In the genomic region with DNA sequence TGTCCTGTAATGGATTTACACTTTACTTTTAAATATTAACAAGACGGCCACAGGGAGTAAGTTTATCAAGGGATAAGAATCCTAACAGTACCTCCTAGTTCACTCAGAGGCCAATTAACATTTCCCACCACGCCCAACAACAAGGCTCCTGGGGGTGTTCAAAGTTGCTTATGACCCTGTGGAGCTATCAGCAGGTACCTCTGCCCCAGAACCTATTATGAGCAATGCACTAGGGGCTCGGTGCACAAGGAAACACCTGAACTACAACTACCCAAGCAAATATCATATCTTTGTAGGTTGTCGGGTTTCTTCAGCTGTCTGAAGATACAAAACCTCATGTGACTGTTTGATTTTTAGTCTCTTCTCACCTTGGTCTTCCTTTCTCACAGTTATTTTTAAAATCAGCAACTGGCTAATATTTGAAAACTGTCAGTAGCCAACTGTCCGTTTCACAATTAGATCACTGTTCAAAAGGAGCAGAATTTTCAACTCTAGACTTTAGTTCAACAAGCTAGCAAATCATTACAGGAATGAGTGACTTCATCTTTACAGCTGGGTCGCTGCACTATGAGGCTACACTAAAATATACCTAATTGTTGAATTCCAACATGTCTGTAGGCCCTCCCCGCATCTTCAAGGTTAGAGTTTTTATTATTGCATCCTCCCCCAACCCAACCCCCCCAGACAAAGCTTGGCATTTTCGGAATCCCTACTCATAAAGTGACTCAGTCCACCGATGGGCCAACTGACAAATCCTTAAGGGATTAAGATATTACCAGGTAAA, we compare ENCODE assay signal across 1 cellular context.
TF ChIP-seq lines count a peak whose summit lies in the region.

No MANE protein-coding gene starts in this region.

TF ChIP-seq in K562, 482 proteins besides CTCF, POLR2A, EP300 and RAD21 (continued from another document):
- TF ChIP-seq, protein P1, sequence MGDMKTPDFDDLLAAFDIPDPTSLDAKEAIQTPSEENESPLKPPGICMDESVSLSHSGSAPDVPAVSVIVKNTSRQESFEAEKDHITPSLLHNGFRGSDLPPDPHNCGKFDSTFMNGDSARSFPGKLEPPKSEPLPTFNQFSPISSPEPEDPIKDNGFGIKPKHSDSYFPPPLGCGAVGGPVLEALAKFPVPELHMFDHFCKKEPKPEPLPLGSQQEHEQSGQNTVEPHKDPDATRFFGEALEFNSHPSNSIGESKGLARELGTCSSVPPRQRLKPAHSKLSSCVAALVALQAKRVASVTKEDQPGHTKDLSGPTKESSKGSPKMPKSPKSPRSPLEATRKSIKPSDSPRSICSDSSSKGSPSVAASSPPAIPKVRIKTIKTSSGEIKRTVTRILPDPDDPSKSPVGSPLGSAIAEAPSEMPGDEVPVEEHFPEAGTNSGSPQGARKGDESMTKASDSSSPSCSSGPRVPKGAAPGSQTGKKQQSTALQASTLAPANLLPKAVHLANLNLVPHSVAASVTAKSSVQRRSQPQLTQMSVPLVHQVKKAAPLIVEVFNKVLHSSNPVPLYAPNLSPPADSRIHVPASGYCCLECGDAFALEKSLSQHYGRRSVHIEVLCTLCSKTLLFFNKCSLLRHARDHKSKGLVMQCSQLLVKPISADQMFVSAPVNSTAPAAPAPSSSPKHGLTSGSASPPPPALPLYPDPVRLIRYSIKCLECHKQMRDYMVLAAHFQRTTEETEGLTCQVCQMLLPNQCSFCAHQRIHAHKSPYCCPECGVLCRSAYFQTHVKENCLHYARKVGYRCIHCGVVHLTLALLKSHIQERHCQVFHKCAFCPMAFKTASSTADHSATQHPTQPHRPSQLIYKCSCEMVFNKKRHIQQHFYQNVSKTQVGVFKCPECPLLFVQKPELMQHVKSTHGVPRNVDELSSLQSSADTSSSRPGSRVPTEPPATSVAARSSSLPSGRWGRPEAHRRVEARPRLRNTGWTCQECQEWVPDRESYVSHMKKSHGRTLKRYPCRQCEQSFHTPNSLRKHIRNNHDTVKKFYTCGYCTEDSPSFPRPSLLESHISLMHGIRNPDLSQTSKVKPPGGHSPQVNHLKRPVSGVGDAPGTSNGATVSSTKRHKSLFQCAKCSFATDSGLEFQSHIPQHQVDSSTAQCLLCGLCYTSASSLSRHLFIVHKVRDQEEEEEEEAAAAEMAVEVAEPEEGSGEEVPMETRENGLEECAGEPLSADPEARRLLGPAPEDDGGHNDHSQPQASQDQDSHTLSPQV (IDR thresholded peaks at IDR 0.05), result peak; percentile 27; the same call in 1 of the 2 replicates
- TF ChIP-seq, protein P2, sequence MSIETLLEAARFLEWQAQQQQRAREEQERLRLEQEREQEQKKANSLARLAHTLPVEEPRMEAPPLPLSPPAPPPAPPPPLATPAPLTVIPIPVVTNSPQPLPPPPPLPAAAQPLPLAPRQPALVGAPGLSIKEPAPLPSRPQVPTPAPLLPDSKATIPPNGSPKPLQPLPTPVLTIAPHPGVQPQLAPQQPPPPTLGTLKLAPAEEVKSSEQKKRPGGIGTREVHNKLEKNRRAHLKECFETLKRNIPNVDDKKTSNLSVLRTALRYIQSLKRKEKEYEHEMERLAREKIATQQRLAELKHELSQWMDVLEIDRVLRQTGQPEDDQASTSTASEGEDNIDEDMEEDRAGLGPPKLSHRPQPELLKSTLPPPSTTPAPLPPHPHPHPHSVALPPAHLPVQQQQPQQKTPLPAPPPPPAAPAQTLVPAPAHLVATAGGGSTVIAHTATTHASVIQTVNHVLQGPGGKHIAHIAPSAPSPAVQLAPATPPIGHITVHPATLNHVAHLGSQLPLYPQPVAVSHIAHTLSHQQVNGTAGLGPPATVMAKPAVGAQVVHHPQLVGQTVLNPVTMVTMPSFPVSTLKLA (conservative IDR thresholded peaks at IDR 0.05), result 0 out of 4 replicates have a peak, but pooled peaks of 1 of the 2 experiments have one; percentile 3
